17 cellular contexts compared by ENCODE assay signal in genomic region chr2:55118643-55119065, GRCh38.
DNase-seq lines count a peak whose midpoint lies in the region; ATAC-seq, FAIRE-seq and TF ChIP-seq lines count a peak whose summit lies in the region.
"Had no signal": no experiment of that assay in that cellular context is flagged by ENCODE, and none has a peak within 500 bp of the region (broad histone marks: within the 10 kb centered on the region; RNA-seq: fewer than 3 reads in every experiment).

No MANE protein-coding gene starts in this region.

- intact Hi-C loops in cardiac septum (cut with DNase I) = no loop called here

- no peak overlapping the region for H2BK5ac ChIP-seq in mesenchymal stem cell (ENCODE audit: low read depth, low read length, poor library complexity, severe bottlenecking)

- H3K23ac ChIP-seq in mesenchymal stem cell (ENCODE audit: low read length in 2 of 2) = no peak overlapping the region

- TF ChIP-seq CTCF in cardiac muscle cell (IDR thresholded peaks at IDR 0.05; ENCODE audit: low read depth, low read length) (no peak), WERI-Rb-1 (IDR thresholded peaks at IDR 0.05; ENCODE audit: low read depth, low read length) (no peak)

- no peak overlapping the region for H2AK5ac ChIP-seq in mesenchymal stem cell (ENCODE audit: low read length, severe bottlenecking)

- peak overlapping the region; percentile 92 for H3K27ac ChIP-seq in cardiac muscle cell
- peak overlapping the region; percentile 94 for H3K27ac ChIP-seq in WERI-Rb-1
- no peak overlapping the region for H3K27ac ChIP-seq in mesenchymal stem cell (ENCODE audit: low read length, poor library complexity, severe bottlenecking)

- H3K4me1 ChIP-seq in cardiac muscle cell (ENCODE audit: low read depth) = peaks cover 70% of the 10 kb centered on the region
- H3K4me1 ChIP-seq in mesenchymal stem cell (ENCODE audit: control insufficient read depth, insufficient read depth, low read depth, low read length) = peaks cover 15% of the 10 kb centered on the region

- H3K9me3 ChIP-seq in cardiac muscle cell (ENCODE audit: low read depth) (no peaks in the 10 kb centered on the region), WERI-Rb-1 (ENCODE audit: severe bottlenecking) (no peaks in the 10 kb centered on the region), mesenchymal stem cell (ENCODE audit: control insufficient read depth, low read length) (no peaks in the 10 kb centered on the region)
- H3K9me3 ChIP-seq: A549, MG63 had no signal

- peak overlapping the region; percentile 78 for H2BK120ac ChIP-seq in mesenchymal stem cell (ENCODE audit: low read depth, low read length)

- no peak overlapping the region for H2BK15ac ChIP-seq in mesenchymal stem cell (ENCODE audit: low read depth, poor library complexity, severe bottlenecking)

- H2AFZ ChIP-seq in mesenchymal stem cell (ENCODE audit: low read depth, low read length) = no peak overlapping the region

- H4K91ac ChIP-seq in mesenchymal stem cell (ENCODE audit: low read length) = no peak overlapping the region

- peak overlapping the region; percentile 70 for H4K8ac ChIP-seq in mesenchymal stem cell (ENCODE audit: low read length)

- no peak overlapping the region for H3K9ac ChIP-seq in mesenchymal stem cell (ENCODE audit: low read length)

- H3K27me3 ChIP-seq in cardiac muscle cell (no peaks in the 10 kb centered on the region), WERI-Rb-1 (ENCODE audit: insufficient read depth, low read depth, severe bottlenecking) (no peaks in the 10 kb centered on the region), mesenchymal stem cell (ENCODE audit: control insufficient read depth in 1 of 2, insufficient read depth in 1 of 2, low read length in 2 of 2) (no peaks in the 10 kb centered on the region)
- H3K27me3 ChIP-seq: MG63 had no signal

- H3K4me2 ChIP-seq in mesenchymal stem cell (ENCODE audit: low read length, poor library complexity, severe bottlenecking) = no peak overlapping the region
- H3K4me2 ChIP-seq: A549 had no signal

- DNase-seq in cardiac muscle cell (ENCODE audit: low read depth in 1 of 2, low spot score in 1 of 2) = no peak
- DNase-seq in cardiac septum (ENCODE audit: low spot score) = no peak
- DNase-seq in WERI-Rb-1 = no peak
- DNase-seq in mesenchymal stem cell = no peak
- DNase-seq in SHP77 treated with DMSO at 0.1 percent for 48 hours (lab: John Stamatoyannopoulos, UW) = no peak
- no peak for DNase-seq in GM19239 (ENCODE audit: insufficient read length, low spot score)
- no peak for DNase-seq in epidermal melanocyte (ENCODE audit: insufficient read length, low spot score)
- DNase-seq: activated CD8-positive, alpha-beta T cell treated with anti-CD3 and anti-CD28 coated beads for 36 hours; effector CD4-positive, alpha-beta T cell; GF-D8; MG63; SHP77; stimulated activated CD4-positive, alpha-beta T cell treated with anti-CD3 and anti-CD28 coated beads, Interleukin-15, amount 100 ng/mL, for 24 hours had no signal

- H3K36me3 ChIP-seq in cardiac muscle cell (no peaks in the 10 kb centered on the region), WERI-Rb-1 (no peaks in the 10 kb centered on the region), mesenchymal stem cell (ENCODE audit: control insufficient read depth in 1 of 2, insufficient read depth in 2 of 2, low read depth in 1 of 2, low read length in 2 of 2) (no peaks in the 10 kb centered on the region)
- H3K36me3 ChIP-seq: MG63 had no signal

- H3K18ac ChIP-seq in mesenchymal stem cell (ENCODE audit: low read depth in 1 of 2, low read length in 2 of 2) = peak overlapping the region; percentile 58 to 61

- H3K4me3 ChIP-seq in cardiac muscle cell = no peak overlapping the region
- H3K4me3 ChIP-seq in WERI-Rb-1 (ENCODE audit: low read depth, low read length) = no peak overlapping the region
- H3K4me3 ChIP-seq in mesenchymal stem cell (ENCODE audit: insufficient read depth in 1 of 2, low read depth in 1 of 2, low read length in 2 of 2) = no peak overlapping the region
- H3K4me3 ChIP-seq: A549, MG63 had no signal

- peak overlapping the region; percentile 35 to 37 for H3K4ac ChIP-seq in mesenchymal stem cell (ENCODE audit: low read depth in 1 of 2, low read length in 2 of 2)

- H2BK12ac ChIP-seq in mesenchymal stem cell (ENCODE audit: low read length in 2 of 2) = peak overlapping the region; percentile 38 to 75

- H3K79me1 ChIP-seq in mesenchymal stem cell (replicated peaks; ENCODE audit: low read length, poor library complexity, severe bottlenecking) = peaks cover 3% of the 10 kb centered on the region

- 21% methylated on average over 3 of the region's 3 CpGs for WGBS in mesenchymal stem cell

- no peak overlapping the region for H3K14ac ChIP-seq in mesenchymal stem cell (ENCODE audit: low read length in 2 of 2)

- no peak for ATAC-seq in HG03175 (IDR thresholded peaks at IDR 0.05; ENCODE audit: unreplicated experiment)
- ATAC-seq: A549; activated CD8-positive, alpha-beta T cell treated with anti-CD3 and anti-CD28 coated beads for 36 hours had no signal

- FAIRE-seq in GM19239 (lab: Jason Lieb, UNC) = no peak
- FAIRE-seq: A549, GM18507, TTC549 had no signal
